In genomic region chr15:31245756-31246155, GRCh38 we compare ENCODE assay signal across 16 cellular contexts.
DNase-seq lines count a peak whose midpoint lies in the region; ATAC-seq, FAIRE-seq and TF ChIP-seq lines count a peak whose summit lies in the region.
"Had no signal": no experiment of that assay in that cellular context is flagged by ENCODE, and none has a peak within 500 bp of the region (broad histone marks: within the 10 kb centered on the region; RNA-seq: fewer than 3 reads in every experiment).

No MANE protein-coding gene starts in this region.

- TF ChIP-seq POLR2A in GM12891 (IDR thresholded peaks at IDR 0.05; ENCODE audit: low read depth, low read length), result no peak

- no peak overlapping the region for H2AFZ ChIP-seq in hepatocyte

- no peak for TF ChIP-seq CTCF in neural crest cell (conservative IDR thresholded peaks at IDR 0.05)
- no peak for TF ChIP-seq CTCF in hepatocyte (IDR thresholded peaks at IDR 0.05; ENCODE audit: poor library complexity)

- POLR2A ChIA-PET in HEK293T (lab: Yijun Ruan, JAX), result no interaction called here

- H3K9me3 ChIP-seq in hepatocyte (ENCODE audit: low read depth), result no peaks in the 10 kb centered on the region
- H3K9me3 ChIP-seq: BE2C had no signal

- H4K20me1 ChIP-seq in hepatocyte (ENCODE audit: insufficient read depth, poor library complexity, severe bottlenecking), result no peaks in the 10 kb centered on the region

- no peaks in the 10 kb centered on the region for H3K36me3 Mint-ChIP-seq in neural crest cell (ENCODE audit: low read depth)
- H3K36me3 Mint-ChIP-seq in activated T-cell treated with anti-CD3 and anti-CD28 coated beads, Interleukin-2, amount 50 U/mL, for 4 hours (ENCODE audit: insufficient read depth), result no peaks in the 10 kb centered on the region
- H3K36me3 Mint-ChIP-seq: CD4-positive, alpha-beta memory T cell had no signal

- no peaks in the 10 kb centered on the region for H3K9me2 ChIP-seq in hepatocyte (replicated peaks; ENCODE audit: insufficient read depth)

- no peaks in the 10 kb centered on the region for H3K27me3 ChIP-seq in hepatocyte
- H3K27me3 ChIP-seq: BE2C had no signal

- no peaks in the 10 kb centered on the region for H3K4me1 ChIP-seq in hepatocyte (ENCODE audit: insufficient read depth)
- H3K4me1 ChIP-seq: BE2C had no signal

- H3K4me2 ChIP-seq in hepatocyte, result no peak overlapping the region

- DNase-seq in GM12891 (ENCODE audit: insufficient read length, low spot score) (no peak), astrocyte of the hippocampus (ENCODE audit: low read depth, low spot score) (peak; percentile 71), neural crest cell (ENCODE audit: low read depth, low spot score) (no peak), hepatocyte (ENCODE audit: low spot score) (no peak), SIG-M5 (lab: John Stamatoyannopoulos, UW) (no peak), HEK293T (ENCODE audit: extremely low spot score) (no peak)
- no peak for DNase-seq in activated T-cell treated with anti-CD3 and anti-CD28 coated beads, Interleukin-2, amount 50 U/mL, for 4 hours
- DNase-seq: BE2C; CD4-positive, alpha-beta memory T cell; DND-41; GF-D8; HCEC 1CT had no signal

- no peaks in the 10 kb centered on the region for H3K36me3 ChIP-seq in hepatocyte (replicated peaks; ENCODE audit: insufficient read depth, low read depth)
- H3K36me3 ChIP-seq: BE2C had no signal

- peak; percentile 26 for FAIRE-seq in GM12891 (lab: Jason Lieb, UNC)
- FAIRE-seq: A204.1, GM18507, K562 had no signal

- CTCF ChIA-PET in HEK293T (lab: Yijun Ruan, JAX), result no interaction called here

- H3K4me3 ChIP-seq in hepatocyte, result no peak overlapping the region
- H3K4me3 ChIP-seq: K562 had no signal

- no peak overlapping the region for H3K4me3 Mint-ChIP-seq in neural crest cell
- no peak overlapping the region for H3K4me3 Mint-ChIP-seq in activated T-cell treated with anti-CD3 and anti-CD28 coated beads, Interleukin-2, amount 50 U/mL, for 4 hours
- H3K4me3 Mint-ChIP-seq: CD4-positive, alpha-beta memory T cell had no signal

- H3K27ac Mint-ChIP-seq in neural crest cell (ENCODE audit: unreplicated experiment), result peak overlapping the region; percentile 35

- H3K27me3 Mint-ChIP-seq in neural crest cell (ENCODE audit: low read depth), result no peaks in the 10 kb centered on the region
- no peaks in the 10 kb centered on the region for H3K27me3 Mint-ChIP-seq in activated T-cell treated with anti-CD3 and anti-CD28 coated beads, Interleukin-2, amount 50 U/mL, for 4 hours (ENCODE audit: low read depth)
- H3K27me3 Mint-ChIP-seq: CD4-positive, alpha-beta memory T cell had no signal

- WGBS in hepatocyte (ENCODE audit: low lambda C conversion rate, missing lambda C conversion rate), result 91% methylated on average over 3 of the region's 3 CpGs

- no peak overlapping the region for H3K27ac ChIP-seq in hepatocyte
- H3K27ac ChIP-seq: C4-2B had no signal

- H3K9me3 Mint-ChIP-seq in neural crest cell, result peaks cover 6% of the 10 kb centered on the region
- no peaks in the 10 kb centered on the region for H3K9me3 Mint-ChIP-seq in activated T-cell treated with anti-CD3 and anti-CD28 coated beads, Interleukin-2, amount 50 U/mL, for 4 hours
- H3K9me3 Mint-ChIP-seq: CD4-positive, alpha-beta memory T cell had no signal

- H3K4me1 Mint-ChIP-seq in neural crest cell, result no peaks in the 10 kb centered on the region
- H3K4me1 Mint-ChIP-seq in activated T-cell treated with anti-CD3 and anti-CD28 coated beads, Interleukin-2, amount 50 U/mL, for 4 hours (ENCODE audit: low read depth), result peaks cover 16% of the 10 kb centered on the region

- no peak for ATAC-seq in activated T-cell treated with anti-CD3 and anti-CD28 coated beads, Interleukin-2, amount 50 U/mL, for 4 hours
- ATAC-seq: K562 had no signal

- no peaks in the 10 kb centered on the region for H3K79me2 ChIP-seq in hepatocyte

TF ChIP-seq in GM12891, 5 proteins besides CTCF, POLR2A, EP300 and RAD21:
- TF ChIP-seq POLR2AphosphoS5 (IDR thresholded peaks at IDR 0.05; ENCODE audit: low read depth, low read length) (no peak), SPI1 (IDR thresholded peaks at IDR 0.05; ENCODE audit: low read depth, low read length) (no peak), PAX5 (IDR thresholded peaks at IDR 0.05; ENCODE audit: insufficient read depth, low read length, severe bottlenecking) (no peak), TAF1 (IDR thresholded peaks at IDR 0.05; ENCODE audit: low read depth, low read length) (no peak), POU2F2 (IDR thresholded peaks at IDR 0.05; ENCODE audit: low read depth, low read length) (no peak)

TF ChIP-seq in HEK293T, 16 proteins besides CTCF, POLR2A, EP300 and RAD21:
- TF ChIP-seq ZNF384 (IDR thresholded peaks at IDR 0.05), result no peak
- no peak for TF ChIP-seq L3MBTL2 (conservative IDR thresholded peaks at IDR 0.05)
- TF ChIP-seq SUZ12 (IDR thresholded peaks at IDR 0.05), result no peak
- no peak for TF ChIP-seq SP1 (IDR thresholded peaks at IDR 0.05)
- TF ChIP-seq NFRKB (IDR thresholded peaks at IDR 0.05), result no peak
- no peak for TF ChIP-seq FOXM1 (IDR thresholded peaks at IDR 0.05; ENCODE audit: borderline replicate concordance)
